Comparison of ENCODE assay signal across 19 cellular contexts in genomic region chr12:20400003-20400402, GRCh38. TPM values are rescaled to one million over a fixed set of nuclear protein-coding genes. Genes with fewer than 3 reads are reported as not detected.
"Had no signal": no experiment of that assay in that cellular context is flagged by ENCODE, and none has a peak within 500 bp of the region (broad histone marks: within the 10 kb centered on the region; RNA-seq: fewer than 3 reads in every experiment).

No MANE protein-coding gene starts in this region.

- DNase-seq: cortex of kidney; effector memory CD8-positive, alpha-beta T cell; kidney; lower lobe of right lung; naive thymus-derived CD8-positive, alpha-beta T cell; nephron progenitor cell; nucleus accumbens; psoas muscle; right lobe of liver; small intestine; stimulated activated CD4-positive, alpha-beta T cell treated with anti-CD3 and anti-CD28 coated beads, Interleukin-15, amount 100 ng/mL, for 24 hours; stimulated activated CD4-positive, alpha-beta T cell treated with anti-CD3 and anti-CD28 coated beads, Interleukin-2, amount 100 ng/mL, for 48 hours; stimulated activated naive B cell treated with anti-CD40 and anti-IgM and Interleukin-4, amounts not matched to agents 10 μg/mL and 1 μg/mL and 100 μg/mL, for 72 hours had no signal

- H3K36me3 Mint-ChIP-seq: naive thymus-derived CD8-positive, alpha-beta T cell; stimulated activated naive B cell treated with anti-CD40 and anti-IgM and Interleukin-4, amounts not matched to agents 10 μg/mL and 1 μg/mL and 100 μg/mL, for 72 hours had no signal

- H3K27ac Mint-ChIP-seq: effector memory CD8-positive, alpha-beta T cell; naive thymus-derived CD8-positive, alpha-beta T cell; nephron progenitor cell; stimulated activated naive B cell treated with anti-CD40 and anti-IgM and Interleukin-4, amounts not matched to agents 10 μg/mL and 1 μg/mL and 100 μg/mL, for 72 hours; stimulated activated naive CD8-positive, alpha-beta T cell treated with anti-CD3 and anti-CD28 coated beads, Interleukin-15, Interleukin-2, amounts not matched to agents 100 ng/mL and 50 ng/mL, for 24 hours had no signal

- H3K27me3 ChIP-seq: hepatocyte, left lung, right lobe of liver, tibial nerve, upper lobe of left lung had no signal

- H3K4me3 Mint-ChIP-seq: effector memory CD8-positive, alpha-beta T cell; naive thymus-derived CD8-positive, alpha-beta T cell; nephron progenitor cell; stimulated activated naive B cell treated with anti-CD40 and anti-IgM and Interleukin-4, amounts not matched to agents 10 μg/mL and 1 μg/mL and 100 μg/mL, for 72 hours; stimulated activated naive CD8-positive, alpha-beta T cell treated with anti-CD3 and anti-CD28 coated beads, Interleukin-15, Interleukin-2, amounts not matched to agents 100 ng/mL and 50 ng/mL, for 24 hours had no signal

- H3K27me3 Mint-ChIP-seq: effector memory CD8-positive, alpha-beta T cell; naive thymus-derived CD8-positive, alpha-beta T cell; stimulated activated naive B cell treated with anti-CD40 and anti-IgM and Interleukin-4, amounts not matched to agents 10 μg/mL and 1 μg/mL and 100 μg/mL, for 72 hours had no signal

- H3K27ac ChIP-seq: hepatocyte, left lung, lower lobe of right lung, psoas muscle, right lobe of liver, thoracic aorta, tibial nerve, upper lobe of left lung had no signal

- H3K9me3 Mint-ChIP-seq: naive thymus-derived CD8-positive, alpha-beta T cell; nephron progenitor cell; stimulated activated naive B cell treated with anti-CD40 and anti-IgM and Interleukin-4, amounts not matched to agents 10 μg/mL and 1 μg/mL and 100 μg/mL, for 72 hours; stimulated activated naive CD8-positive, alpha-beta T cell treated with anti-CD3 and anti-CD28 coated beads, Interleukin-15, Interleukin-2, amounts not matched to agents 100 ng/mL and 50 ng/mL, for 24 hours had no signal

- H3K9me3 ChIP-seq: left lung, lower lobe of right lung, psoas muscle, right lobe of liver, thoracic aorta, tibial nerve, upper lobe of left lung had no signal

- H3K4me1 ChIP-seq: lower lobe of right lung, psoas muscle, right lobe of liver, upper lobe of left lung had no signal

- H3K36me3 ChIP-seq: left lung, lower lobe of right lung, right lobe of liver, thoracic aorta, tibial nerve, upper lobe of left lung had no signal

- H3K4me3 ChIP-seq: hepatocyte, left lung, lower lobe of right lung, psoas muscle, right lobe of liver, thoracic aorta, tibial nerve, upper lobe of left lung had no signal

RNA-seq across cellular contexts. Expression of gene PDE3A, which starts 31.7 kb away (rescaled TPM):
- total RNA-seq: naive thymus-derived CD8-positive, alpha-beta T cell had no signal
